Comparison of ENCODE assay signal across 2 cellular contexts in the genomic region with DNA sequence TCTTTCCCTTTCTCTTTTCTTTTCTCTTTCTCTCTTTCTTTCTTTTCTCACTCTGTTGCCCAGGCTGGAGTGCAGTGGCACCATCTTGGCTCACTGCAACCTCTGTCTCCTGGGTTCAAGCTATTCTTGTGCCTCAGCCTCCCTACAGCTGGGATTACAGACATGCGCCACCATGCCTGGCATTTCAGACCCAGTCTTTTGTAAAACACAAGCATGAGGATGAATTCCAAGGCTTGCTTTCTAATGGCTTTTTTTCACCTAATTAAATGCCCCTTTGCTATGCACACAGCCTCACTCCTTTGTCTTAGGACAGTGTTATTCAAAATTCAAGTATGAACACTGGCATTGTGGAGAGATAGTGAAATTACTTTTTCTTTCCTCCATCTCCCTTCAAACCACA.
TF ChIP-seq lines count a peak whose summit lies in the region.

No MANE protein-coding gene starts in this region.

TF ChIP-seq in IMR-90, 13 proteins besides CTCF, POLR2A, EP300 and RAD21:
- TF ChIP-seq FOS (IDR thresholded peaks at IDR 0.05; ENCODE audit: low read depth, low read length) (no peak), CHD1 (IDR thresholded peaks at IDR 0.05; ENCODE audit: low read depth, low read length) (no peak), SMC3 (IDR thresholded peaks at IDR 0.05; ENCODE audit: low read depth, low read length) (no peak), NFE2L2 (IDR thresholded peaks at IDR 0.05; ENCODE audit: low read depth, low read length) (no peak), CEBPB (IDR thresholded peaks at IDR 0.05; ENCODE audit: low read depth, low read length) (no peak), BHLHE40 (IDR thresholded peaks at IDR 0.05; ENCODE audit: low read depth, low read length) (no peak), MAFK (IDR thresholded peaks at IDR 0.05; ENCODE audit: low read depth, low read length) (no peak), RFX5 (IDR thresholded peaks at IDR 0.05; ENCODE audit: low read depth, low read length) (no peak), RCOR1 (IDR thresholded peaks at IDR 0.05; ENCODE audit: insufficient replicate concordance, low read length) (no peak)
- TF ChIP-seq, protein P1, sequence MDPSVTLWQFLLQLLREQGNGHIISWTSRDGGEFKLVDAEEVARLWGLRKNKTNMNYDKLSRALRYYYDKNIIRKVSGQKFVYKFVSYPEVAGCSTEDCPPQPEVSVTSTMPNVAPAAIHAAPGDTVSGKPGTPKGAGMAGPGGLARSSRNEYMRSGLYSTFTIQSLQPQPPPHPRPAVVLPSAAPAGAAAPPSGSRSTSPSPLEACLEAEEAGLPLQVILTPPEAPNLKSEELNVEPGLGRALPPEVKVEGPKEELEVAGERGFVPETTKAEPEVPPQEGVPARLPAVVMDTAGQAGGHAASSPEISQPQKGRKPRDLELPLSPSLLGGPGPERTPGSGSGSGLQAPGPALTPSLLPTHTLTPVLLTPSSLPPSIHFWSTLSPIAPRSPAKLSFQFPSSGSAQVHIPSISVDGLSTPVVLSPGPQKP (IDR thresholded peaks at IDR 0.05; ENCODE audit: borderline replicate concordance, low read depth, low read length): no peak

TF ChIP-seq in H1, 55 proteins besides CTCF, POLR2A, EP300 and RAD21:
- no peak for TF ChIP-seq BCL11A (IDR thresholded peaks at IDR 0.05; ENCODE audit: low read depth in 2 of 2, low read length in 2 of 2)
- no peak for TF ChIP-seq KDM1A (IDR thresholded peaks at IDR 0.05; ENCODE audit: borderline replicate concordance, low read length)
- TF ChIP-seq SIRT6 (IDR thresholded peaks at IDR 0.05; ENCODE audit: low read length): no peak
- no peak for TF ChIP-seq NANOG (IDR thresholded peaks at IDR 0.05; ENCODE audit: insufficient read depth, low read depth, low read length, poor library complexity, severe bottlenecking)
- no peak for TF ChIP-seq ASH2L (IDR thresholded peaks at IDR 0.05; ENCODE audit: low read length)
- no peak for TF ChIP-seq EZH2 (IDR thresholded peaks at IDR 0.05; ENCODE audit: low read depth, low read length, severe bottlenecking)
- TF ChIP-seq, protein P2, sequence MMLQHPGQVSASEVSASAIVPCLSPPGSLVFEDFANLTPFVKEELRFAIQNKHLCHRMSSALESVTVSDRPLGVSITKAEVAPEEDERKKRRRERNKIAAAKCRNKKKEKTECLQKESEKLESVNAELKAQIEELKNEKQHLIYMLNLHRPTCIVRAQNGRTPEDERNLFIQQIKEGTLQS (IDR thresholded peaks at IDR 0.05; ENCODE audit: insufficient read depth, low read depth, low read length): no peak
- no peak for TF ChIP-seq TAF7 (optimal IDR thresholded peaks at IDR 0.05; ENCODE audit: borderline replicate concordance, low read depth, low read length)
- TF ChIP-seq RNF2 (IDR thresholded peaks at IDR 0.05; ENCODE audit: borderline replicate concordance, low read depth, low read length, missing control alignments, poor library complexity, severe bottlenecking): no peak
- no peak for TF ChIP-seq HDAC2 (IDR thresholded peaks at IDR 0.05; ENCODE audit: borderline replicate concordance in 1 of 2, low read depth in 2 of 2, low read length in 2 of 2)
- TF ChIP-seq RFX5 (IDR thresholded peaks at IDR 0.05; ENCODE audit: borderline replicate concordance, low read depth, low read length): no peak
- no peak for TF ChIP-seq RBBP5 (IDR thresholded peaks at IDR 0.05; ENCODE audit: borderline replicate concordance, low read depth, low read length)
- no peak for TF ChIP-seq GTF2F1 (IDR thresholded peaks at IDR 0.05; ENCODE audit: borderline replicate concordance, low read depth, low read length)
- no peak for TF ChIP-seq TBP (IDR thresholded peaks at IDR 0.05; ENCODE audit: low read depth, low read length)
- TF ChIP-seq, protein P3, sequence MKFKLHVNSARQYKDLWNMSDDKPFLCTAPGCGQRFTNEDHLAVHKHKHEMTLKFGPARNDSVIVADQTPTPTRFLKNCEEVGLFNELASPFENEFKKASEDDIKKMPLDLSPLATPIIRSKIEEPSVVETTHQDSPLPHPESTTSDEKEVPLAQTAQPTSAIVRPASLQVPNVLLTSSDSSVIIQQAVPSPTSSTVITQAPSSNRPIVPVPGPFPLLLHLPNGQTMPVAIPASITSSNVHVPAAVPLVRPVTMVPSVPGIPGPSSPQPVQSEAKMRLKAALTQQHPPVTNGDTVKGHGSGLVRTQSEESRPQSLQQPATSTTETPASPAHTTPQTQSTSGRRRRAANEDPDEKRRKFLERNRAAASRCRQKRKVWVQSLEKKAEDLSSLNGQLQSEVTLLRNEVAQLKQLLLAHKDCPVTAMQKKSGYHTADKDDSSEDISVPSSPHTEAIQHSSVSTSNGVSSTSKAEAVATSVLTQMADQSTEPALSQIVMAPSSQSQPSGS (IDR thresholded peaks at IDR 0.05; ENCODE audit: low read length): no peak
- TF ChIP-seq, protein P4, sequence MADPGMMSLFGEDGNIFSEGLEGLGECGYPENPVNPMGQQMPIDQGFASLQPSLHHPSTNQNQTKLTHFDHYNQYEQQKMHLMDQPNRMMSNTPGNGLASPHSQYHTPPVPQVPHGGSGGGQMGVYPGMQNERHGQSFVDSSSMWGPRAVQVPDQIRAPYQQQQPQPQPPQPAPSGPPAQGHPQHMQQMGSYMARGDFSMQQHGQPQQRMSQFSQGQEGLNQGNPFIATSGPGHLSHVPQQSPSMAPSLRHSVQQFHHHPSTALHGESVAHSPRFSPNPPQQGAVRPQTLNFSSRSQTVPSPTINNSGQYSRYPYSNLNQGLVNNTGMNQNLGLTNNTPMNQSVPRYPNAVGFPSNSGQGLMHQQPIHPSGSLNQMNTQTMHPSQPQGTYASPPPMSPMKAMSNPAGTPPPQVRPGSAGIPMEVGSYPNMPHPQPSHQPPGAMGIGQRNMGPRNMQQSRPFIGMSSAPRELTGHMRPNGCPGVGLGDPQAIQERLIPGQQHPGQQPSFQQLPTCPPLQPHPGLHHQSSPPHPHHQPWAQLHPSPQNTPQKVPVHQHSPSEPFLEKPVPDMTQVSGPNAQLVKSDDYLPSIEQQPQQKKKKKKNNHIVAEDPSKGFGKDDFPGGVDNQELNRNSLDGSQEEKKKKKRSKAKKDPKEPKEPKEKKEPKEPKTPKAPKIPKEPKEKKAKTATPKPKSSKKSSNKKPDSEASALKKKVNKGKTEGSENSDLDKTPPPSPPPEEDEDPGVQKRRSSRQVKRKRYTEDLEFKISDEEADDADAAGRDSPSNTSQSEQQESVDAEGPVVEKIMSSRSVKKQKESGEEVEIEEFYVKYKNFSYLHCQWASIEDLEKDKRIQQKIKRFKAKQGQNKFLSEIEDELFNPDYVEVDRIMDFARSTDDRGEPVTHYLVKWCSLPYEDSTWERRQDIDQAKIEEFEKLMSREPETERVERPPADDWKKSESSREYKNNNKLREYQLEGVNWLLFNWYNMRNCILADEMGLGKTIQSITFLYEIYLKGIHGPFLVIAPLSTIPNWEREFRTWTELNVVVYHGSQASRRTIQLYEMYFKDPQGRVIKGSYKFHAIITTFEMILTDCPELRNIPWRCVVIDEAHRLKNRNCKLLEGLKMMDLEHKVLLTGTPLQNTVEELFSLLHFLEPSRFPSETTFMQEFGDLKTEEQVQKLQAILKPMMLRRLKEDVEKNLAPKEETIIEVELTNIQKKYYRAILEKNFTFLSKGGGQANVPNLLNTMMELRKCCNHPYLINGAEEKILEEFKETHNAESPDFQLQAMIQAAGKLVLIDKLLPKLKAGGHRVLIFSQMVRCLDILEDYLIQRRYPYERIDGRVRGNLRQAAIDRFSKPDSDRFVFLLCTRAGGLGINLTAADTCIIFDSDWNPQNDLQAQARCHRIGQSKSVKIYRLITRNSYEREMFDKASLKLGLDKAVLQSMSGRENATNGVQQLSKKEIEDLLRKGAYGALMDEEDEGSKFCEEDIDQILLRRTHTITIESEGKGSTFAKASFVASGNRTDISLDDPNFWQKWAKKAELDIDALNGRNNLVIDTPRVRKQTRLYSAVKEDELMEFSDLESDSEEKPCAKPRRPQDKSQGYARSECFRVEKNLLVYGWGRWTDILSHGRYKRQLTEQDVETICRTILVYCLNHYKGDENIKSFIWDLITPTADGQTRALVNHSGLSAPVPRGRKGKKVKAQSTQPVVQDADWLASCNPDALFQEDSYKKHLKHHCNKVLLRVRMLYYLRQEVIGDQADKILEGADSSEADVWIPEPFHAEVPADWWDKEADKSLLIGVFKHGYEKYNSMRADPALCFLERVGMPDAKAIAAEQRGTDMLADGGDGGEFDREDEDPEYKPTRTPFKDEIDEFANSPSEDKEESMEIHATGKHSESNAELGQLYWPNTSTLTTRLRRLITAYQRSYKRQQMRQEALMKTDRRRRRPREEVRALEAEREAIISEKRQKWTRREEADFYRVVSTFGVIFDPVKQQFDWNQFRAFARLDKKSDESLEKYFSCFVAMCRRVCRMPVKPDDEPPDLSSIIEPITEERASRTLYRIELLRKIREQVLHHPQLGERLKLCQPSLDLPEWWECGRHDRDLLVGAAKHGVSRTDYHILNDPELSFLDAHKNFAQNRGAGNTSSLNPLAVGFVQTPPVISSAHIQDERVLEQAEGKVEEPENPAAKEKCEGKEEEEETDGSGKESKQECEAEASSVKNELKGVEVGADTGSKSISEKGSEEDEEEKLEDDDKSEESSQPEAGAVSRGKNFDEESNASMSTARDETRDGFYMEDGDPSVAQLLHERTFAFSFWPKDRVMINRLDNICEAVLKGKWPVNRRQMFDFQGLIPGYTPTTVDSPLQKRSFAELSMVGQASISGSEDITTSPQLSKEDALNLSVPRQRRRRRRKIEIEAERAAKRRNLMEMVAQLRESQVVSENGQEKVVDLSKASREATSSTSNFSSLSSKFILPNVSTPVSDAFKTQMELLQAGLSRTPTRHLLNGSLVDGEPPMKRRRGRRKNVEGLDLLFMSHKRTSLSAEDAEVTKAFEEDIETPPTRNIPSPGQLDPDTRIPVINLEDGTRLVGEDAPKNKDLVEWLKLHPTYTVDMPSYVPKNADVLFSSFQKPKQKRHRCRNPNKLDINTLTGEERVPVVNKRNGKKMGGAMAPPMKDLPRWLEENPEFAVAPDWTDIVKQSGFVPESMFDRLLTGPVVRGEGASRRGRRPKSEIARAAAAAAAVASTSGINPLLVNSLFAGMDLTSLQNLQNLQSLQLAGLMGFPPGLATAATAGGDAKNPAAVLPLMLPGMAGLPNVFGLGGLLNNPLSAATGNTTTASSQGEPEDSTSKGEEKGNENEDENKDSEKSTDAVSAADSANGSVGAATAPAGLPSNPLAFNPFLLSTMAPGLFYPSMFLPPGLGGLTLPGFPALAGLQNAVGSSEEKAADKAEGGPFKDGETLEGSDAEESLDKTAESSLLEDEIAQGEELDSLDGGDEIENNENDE (IDR thresholded peaks at IDR 0.05; ENCODE audit: insufficient replicate concordance, low read length): no peak
